Comparison of ENCODE assay signal across 20 cellular contexts in genomic region chr14:21042918-21043317, GRCh38. TPM values are rescaled to one million over a fixed set of nuclear protein-coding genes. Genes with fewer than 3 reads are reported as not detected.
DNase-seq lines count a peak whose midpoint lies in the region; ATAC-seq and TF ChIP-seq lines count a peak whose summit lies in the region.
"Had no signal": no experiment of that assay in that cellular context is flagged by ENCODE, and none has a peak within 500 bp of the region (broad histone marks: within the 10 kb centered on the region; RNA-seq: fewer than 3 reads in every experiment).

No MANE protein-coding gene starts in this region.

- H3K27ac ChIP-seq in adrenal gland (peak overlapping the region in 3 of 5 donors; percentile 65 to 76 (median 75)), esophagus (ENCODE audit: low read depth in 2 of 2, low read length in 1 of 2) (peak overlapping the region in 1 of 2 donors; percentile 61), substantia nigra (ENCODE audit: low read depth, low read length, poor library complexity, severe bottlenecking) (peak overlapping the region; percentile 65), Peyer's patch (no peak overlapping the region)
- H3K27ac ChIP-seq: cardiac muscle cell, ovary had no signal

- intact Hi-C loops in adrenal gland (cut with DNase I) = no loop called here

- H3K27me3 ChIP-seq in adrenal gland (no peaks in the 10 kb centered on the region), esophagus (ENCODE audit: control insufficient read depth in 1 of 2, insufficient read depth in 2 of 2, low read length in 2 of 2) (no peaks in the 10 kb centered on the region), Peyer's patch (no peaks in the 10 kb centered on the region)
- H3K27me3 ChIP-seq: cardiac muscle cell, ovary, suprapubic skin had no signal

- TF ChIP-seq CTCF in adrenal gland (IDR thresholded peaks at IDR 0.05) = no peak
- no peak for TF ChIP-seq CTCF in Peyer's patch (IDR thresholded peaks at IDR 0.05)

- H3K36me3 ChIP-seq in adrenal gland (replicated peaks in 1 of 2) = no peaks in the 10 kb centered on the region
- no peaks in the 10 kb centered on the region for H3K36me3 ChIP-seq in esophagus (ENCODE audit: control insufficient read depth in 2 of 2, insufficient read depth in 2 of 2, low read length in 1 of 2)
- H3K36me3 ChIP-seq in Peyer's patch = no peaks in the 10 kb centered on the region
- H3K36me3 ChIP-seq: cardiac muscle cell, ovary, suprapubic skin had no signal

- no peak for ATAC-seq in GM18511 (IDR thresholded peaks at IDR 0.05; ENCODE audit: unreplicated experiment)
- ATAC-seq: K562 had no signal

- H3K4me3 ChIP-seq in adrenal gland = no peak overlapping the region
- H3K4me3 ChIP-seq in esophagus (ENCODE audit: low read depth in 1 of 2, low read length in 2 of 2) = peak overlapping the region; percentile 5 to 24
- no peak overlapping the region for H3K4me3 ChIP-seq in Peyer's patch
- H3K4me3 ChIP-seq: cardiac muscle cell, K562, ovary, suprapubic skin had no signal

- DNase-seq in adrenal gland = peak; percentile 44 to 74 (median 59)
- peak; percentile 76 for DNase-seq in myocyte (ENCODE audit: low read depth)
- DNase-seq in substantia nigra (lab: John Stamatoyannopoulos, UW) = peak in 34 of 49 donors; percentile 14 to 77 (median 50)
- no peak for DNase-seq in NCI-H1105 treated with DMSO at 0.1 percent for 48 hours (lab: John Stamatoyannopoulos, UW)
- DNase-seq in Peyer's patch = no peak
- DNase-seq: activated CD4-positive, alpha-beta T cell treated with anti-CD3 and anti-CD28 coated beads for 4 hours; activated naive CD4-positive, alpha-beta T cell treated with anti-CD3 and anti-CD28 coated beads, Interleukin-2, amount 50 U/mL, for 16 hours; EL; endodermal cell; foreskin melanocyte; NCI-H1105; NCI-H2227 treated with DMSO at 0.1 percent for 48 hours; ovary; T1000 had no signal

- TF ChIP-seq POLR2A in adrenal gland (IDR thresholded peaks at IDR 0.05) (peak in 1 of 2 donors; percentile 19), Peyer's patch (IDR thresholded peaks at IDR 0.05) (no peak)

- no peaks in the 10 kb centered on the region for H3K9me3 ChIP-seq in adrenal gland (replicated peaks in 1 of 3)
- H3K9me3 ChIP-seq in esophagus (ENCODE audit: control insufficient read depth in 2 of 2, insufficient read depth in 1 of 2, low read depth in 1 of 2, low read length in 1 of 2) = no peaks in the 10 kb centered on the region
- H3K9me3 ChIP-seq in Peyer's patch = no peaks in the 10 kb centered on the region
- H3K9me3 ChIP-seq: ovary, suprapubic skin had no signal

- H3K4me1 ChIP-seq in adrenal gland (replicated peaks in 1 of 2) (peaks cover 40 to 67% of the 10 kb centered on the region in 2 donors), esophagus (ENCODE audit: control insufficient read depth in 2 of 2, insufficient read depth in 2 of 2, low read length in 1 of 2) (peaks cover 0 to 18% of the 10 kb centered on the region in 2 donors), Peyer's patch (peaks cover 0 to 31% (median 3%) of the 10 kb centered on the region in 4 donors)

- WGBS in adrenal gland, 4 donors = 45 to 53% (median 49%) methylated on average over 8 of the region's 8 CpGs
- WGBS in esophagus, 2 donors = 56 to 57% methylated on average over 8 of the region's 8 CpGs

RNA-seq across cellular contexts. Expression of gene RNASE7, which starts 0.8 kb away (rescaled TPM):
- total RNA-seq in adrenal gland (under 1 TPM in 1 of 8 donors, not detected in 7; 0.34 TPM), myocyte (0.16 TPM in 1 of 2 replicates, not detected in the other), Peyer's patch (not detected)
- polyA plus RNA-seq in adrenal gland (under 1 TPM in 1 of 3 donors, not detected in 2; 0.20 TPM), esophagus (10 to 100 TPM; 33.9 to 92.8 TPM)
- polyA plus RNA-seq in myocyte (2012) = 0.05 TPM
- total RNA-seq: cardiac muscle cell, endodermal cell, K562, ovary had no signal
- polyA plus RNA-seq: cardiac muscle cell, CD14-positive monocyte, K562, ovary had no signal

RNA-seq across cellular contexts. Expression of gene RNASE13, which starts 8.3 kb away (rescaled TPM):
- total RNA-seq in adrenal gland = under 1 TPM in 1 of 8 donors, not detected in 7; 0.27 TPM
- under 1 TPM in 1 of 3 donors, not detected in 2; 0.03 TPM for polyA plus RNA-seq in adrenal gland
- not detected for polyA plus RNA-seq in esophagus
- total RNA-seq in myocyte = not detected in 2 replicates
- not detected for polyA plus RNA-seq in myocyte (2012)
- total RNA-seq in Peyer's patch = not detected
- total RNA-seq: cardiac muscle cell, endodermal cell, K562, ovary had no signal
- polyA plus RNA-seq: cardiac muscle cell, CD14-positive monocyte, K562, ovary had no signal

RNA-seq across cellular contexts. Expression of gene TPPP2, which starts 12.9 kb away (rescaled TPM):
- total RNA-seq in adrenal gland (1 to 10 TPM in 2 of 8 donors, under 1 TPM in 1, not detected in 5; 0.31 to 1.1 (median 1.0) TPM), myocyte (not detected in 2 replicates), Peyer's patch (not detected)
- polyA plus RNA-seq in adrenal gland (under 1 TPM in 2 of 3 donors, not detected in 1; 0.44 to 0.80 TPM), esophagus (under 1 TPM in 1 of 2 donors, not detected in 1; 0.14 TPM)
- not detected for polyA plus RNA-seq in myocyte (2012)
- total RNA-seq: suprapubic skin had no signal
- polyA plus RNA-seq: CD14-positive monocyte, K562 had no signal

RNA-seq across cellular contexts. Expression of gene RNASE8, which starts 14.7 kb away (rescaled TPM):
- total RNA-seq in adrenal gland (not detected), myocyte (not detected in 2 replicates), Peyer's patch (not detected)
- polyA plus RNA-seq in adrenal gland (not detected), esophagus (not detected)
- polyA plus RNA-seq in myocyte (2012) = not detected
- total RNA-seq: cardiac muscle cell, endodermal cell, K562, ovary, suprapubic skin had no signal
- polyA plus RNA-seq: cardiac muscle cell, CD14-positive monocyte, K562, ovary had no signal

RNA-seq across cellular contexts. Expression of gene NDRG2, which starts 18.1 kb away (rescaled TPM):
- 1,000 to 10,000 TPM in 1 of 8 donors, 100 to 1,000 TPM in 7; 401 to 1,323 (median 686) TPM for total RNA-seq in adrenal gland
- polyA plus RNA-seq in adrenal gland = 100 to 1,000 TPM; 399 to 639 (median 619) TPM
- polyA plus RNA-seq in esophagus = 100 to 1,000 TPM; 131 to 252 TPM
- 45.4 and 61.1 TPM in 2 replicates for total RNA-seq in myocyte
- 31.5 TPM for polyA plus RNA-seq in myocyte (2012)
- total RNA-seq in Peyer's patch = 100 to 1,000 TPM in 3 of 4 donors, 10 to 100 TPM in 1; 85.6 to 137 (median 127) TPM

Comparison
In these comparisons a context has a peak if more than half of its experiments do, and no peak if none do; other contexts are left out.
1. DNase-seq: peak in adrenal gland (7 of 7), myocyte (single experiment) and substantia nigra (34 of 49); none in NCI-H1105 treated with DMSO at 0.1 percent for 48 hours (single experiment) and Peyer's patch (0 of 3).
2. H3K27ac ChIP-seq: peak in adrenal gland (3 of 5) and substantia nigra (single experiment); none in Peyer's patch (0 of 4).
3. H3K4me3 ChIP-seq: peak in esophagus (2 of 2); none in adrenal gland (0 of 4) and Peyer's patch (0 of 4).